ENCODE assay signal across 25 cellular contexts in genomic region chr6:23589811-23590210, GRCh38.
"Had no signal": no experiment of that assay in that cellular context is flagged by ENCODE, and none has a peak within 500 bp of the region (broad histone marks: within the 10 kb centered on the region; RNA-seq: fewer than 3 reads in every experiment).

No MANE protein-coding gene starts in this region.

- H3K9me3 ChIP-seq: esophagus squamous epithelium, gastrocnemius medialis, left ventricle myocardium inferior, lower lobe of right lung, psoas muscle, sigmoid colon, testis, tibial artery, upper lobe of left lung had no signal

- H3K27me3 Mint-ChIP-seq: central memory CD8-positive, alpha-beta T cell; effector memory CD8-positive, alpha-beta T cell; stimulated activated memory B cell treated with anti-CD40 and anti-IgM and Interleukin-4, amounts not matched to agents 10 μg/mL and 1 μg/mL and 100 μg/mL, for 72 hours had no signal

- H3K4me1 ChIP-seq: esophagus squamous epithelium, gastrocnemius medialis, left ventricle myocardium inferior, lower lobe of right lung, psoas muscle, sigmoid colon, testis, tibial artery, upper lobe of left lung had no signal

- ATAC-seq: effector memory CD8-positive, alpha-beta T cell; gastrocnemius medialis; left colon; lower lobe of right lung; naive thymus-derived CD8-positive, alpha-beta T cell; psoas muscle; right cardiac atrium; stimulated activated memory B cell treated with anti-CD40 and anti-IgM and Interleukin-4, amounts not matched to agents 10 μg/mL and 1 μg/mL and 100 μg/mL, for 72 hours; stimulated activated naive CD8-positive, alpha-beta T cell treated with anti-CD3 and anti-CD28 coated beads, Interleukin-15, Interleukin-2, amounts not matched to agents 100 U/mL and 50 U/mL, for 24 hours had no signal

- H3K27ac Mint-ChIP-seq: effector memory CD8-positive, alpha-beta T cell; naive thymus-derived CD8-positive, alpha-beta T cell; stimulated activated memory B cell treated with anti-CD40 and anti-IgM and Interleukin-4, amounts not matched to agents 10 μg/mL and 1 μg/mL and 100 μg/mL, for 72 hours had no signal

- H3K4me3 Mint-ChIP-seq: central memory CD8-positive, alpha-beta T cell; effector memory CD8-positive, alpha-beta T cell; naive thymus-derived CD8-positive, alpha-beta T cell; stimulated activated memory B cell treated with anti-CD40 and anti-IgM and Interleukin-4, amounts not matched to agents 10 μg/mL and 1 μg/mL and 100 μg/mL, for 72 hours had no signal

- H3K36me3 Mint-ChIP-seq: naive thymus-derived CD8-positive, alpha-beta T cell; stimulated activated memory B cell treated with anti-CD40 and anti-IgM and Interleukin-4, amounts not matched to agents 10 μg/mL and 1 μg/mL and 100 μg/mL, for 72 hours had no signal

- H3K4me1 Mint-ChIP-seq: central memory CD8-positive, alpha-beta T cell; naive thymus-derived CD8-positive, alpha-beta T cell; stimulated activated memory B cell treated with anti-CD40 and anti-IgM and Interleukin-4, amounts not matched to agents 10 μg/mL and 1 μg/mL and 100 μg/mL, for 72 hours had no signal

- H3K4me3 ChIP-seq: coronary artery, esophagus squamous epithelium, gastrocnemius medialis, left ventricle myocardium inferior, lower lobe of right lung, psoas muscle, sigmoid colon, testis, tibial artery, upper lobe of left lung had no signal

- DNase-seq: effector memory CD8-positive, alpha-beta T cell; erythroblast; esophagus squamous epithelium; foreskin fibroblast; gastrocnemius medialis; head of caudate nucleus; kidney glomerular epithelial cell; left colon; left ventricle myocardium inferior; lower lobe of right lung; naive thymus-derived CD8-positive, alpha-beta T cell; psoas muscle; right cardiac atrium; sigmoid colon; stimulated activated CD4-positive, alpha-beta T cell treated with anti-CD3 and anti-CD28 coated beads, Interleukin-4, amount 100 ng/mL, for 4 hours; stimulated activated naive CD8-positive, alpha-beta T cell treated with anti-CD3 and anti-CD28 coated beads, Interleukin-15, Interleukin-2, amounts not matched to agents 100 U/mL and 50 U/mL, for 24 hours; substantia nigra; testis; tibial artery; upper lobe of left lung had no signal

- H3K27me3 ChIP-seq: esophagus squamous epithelium, gastrocnemius medialis, sigmoid colon, testis, tibial artery, upper lobe of left lung had no signal

- H3K36me3 ChIP-seq: esophagus squamous epithelium, gastrocnemius medialis, left ventricle myocardium inferior, lower lobe of right lung, sigmoid colon, tibial artery, upper lobe of left lung had no signal

- H3K27ac ChIP-seq: coronary artery, esophagus squamous epithelium, gastrocnemius medialis, left ventricle myocardium inferior, lower lobe of right lung, psoas muscle, sigmoid colon, testis, tibial artery, upper lobe of left lung had no signal

- FAIRE-seq: endometrium, urothelium cell line had no signal
